Comparison of ENCODE assay signal across 11 cellular contexts in the genomic region with DNA sequence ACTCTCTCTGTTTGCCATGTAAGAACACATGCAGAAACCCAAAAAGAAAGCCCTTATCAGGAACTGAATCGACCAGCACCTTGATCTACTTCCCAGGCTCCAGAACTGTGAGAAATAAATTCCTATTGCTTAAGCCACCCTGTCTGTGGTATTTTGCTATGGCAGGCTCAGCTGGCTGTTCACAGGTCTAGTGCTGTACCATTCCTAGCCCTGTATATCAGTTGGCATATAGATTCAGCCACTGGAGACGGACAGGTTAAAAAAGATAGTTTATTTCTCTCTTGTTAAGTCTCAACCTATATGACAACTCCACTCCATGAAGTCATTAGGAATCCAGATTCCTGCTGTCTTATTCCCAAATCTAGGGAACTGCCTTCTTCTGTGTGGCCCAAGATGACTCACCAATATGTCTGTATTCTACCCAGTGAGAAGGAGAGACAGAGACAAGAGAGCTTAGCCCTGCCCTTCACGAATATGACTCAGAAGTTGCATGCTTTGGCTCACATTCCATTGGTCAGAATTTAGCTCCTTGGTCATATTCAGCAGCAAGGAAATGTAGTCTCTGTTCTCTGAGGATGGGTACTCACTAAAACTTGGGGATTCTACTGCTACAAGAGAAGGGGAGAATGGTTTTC. TPM values are rescaled to one million over a fixed set of nuclear protein-coding genes. Genes with fewer than 3 reads are reported as not detected.
DNase-seq lines count a peak whose midpoint lies in the region; ATAC-seq and TF ChIP-seq lines count a peak whose summit lies in the region.
"Had no signal": no experiment of that assay in that cellular context is flagged by ENCODE, and none has a peak within 500 bp of the region (broad histone marks: within the 10 kb centered on the region; RNA-seq: fewer than 3 reads in every experiment).

No MANE protein-coding gene starts in this region.

- no peak overlapping the region for H3K4me3 ChIP-seq in mammary epithelial cell (replicated peaks in 1 of 3; ENCODE audit: insufficient read depth in 1 of 3, low read depth in 2 of 3, low read length in 3 of 3)
- no peak overlapping the region for H3K4me3 ChIP-seq in mesenchymal stem cell (ENCODE audit: insufficient read depth in 1 of 2, low read depth in 1 of 2, low read length in 2 of 2)
- H3K4me3 ChIP-seq in WERI-Rb-1 (ENCODE audit: low read depth, low read length), result no peak overlapping the region
- no peak overlapping the region for H3K4me3 ChIP-seq in left ventricle myocardium inferior
- H3K4me3 ChIP-seq: heart left ventricle had no signal

- no peak overlapping the region for H3K27ac ChIP-seq in mammary epithelial cell (ENCODE audit: insufficient read depth, low read depth, low read length)
- H3K27ac ChIP-seq in mesenchymal stem cell (ENCODE audit: low read length, poor library complexity, severe bottlenecking), result no peak overlapping the region
- no peak overlapping the region for H3K27ac ChIP-seq in WERI-Rb-1
- no peak overlapping the region for H3K27ac ChIP-seq in left ventricle myocardium inferior (replicated peaks)
- H3K27ac ChIP-seq: heart left ventricle had no signal

- no peak overlapping the region for H4K91ac ChIP-seq in mesenchymal stem cell (ENCODE audit: low read length)

- H2AK5ac ChIP-seq in mesenchymal stem cell (ENCODE audit: low read length, severe bottlenecking), result no peak overlapping the region

- H2BK120ac ChIP-seq in mesenchymal stem cell (ENCODE audit: low read depth, low read length), result no peak overlapping the region

- H3K79me2 ChIP-seq in mammary epithelial cell (ENCODE audit: insufficient read depth, low read length), result no peaks in the 10 kb centered on the region

- 61% methylated on average over 3 of the region's 3 CpGs for WGBS in mammary epithelial cell (ENCODE audit: low coverage, missing lambda C conversion rate)
- 70% methylated on average over 3 of the region's 3 CpGs for WGBS in mesenchymal stem cell

- H2AFZ ChIP-seq in mammary epithelial cell (ENCODE audit: low read depth, low read length), result peak overlapping the region; percentile 2
- H2AFZ ChIP-seq in mesenchymal stem cell (ENCODE audit: low read depth, low read length), result no peak overlapping the region

- no peak overlapping the region for H2BK15ac ChIP-seq in mesenchymal stem cell (ENCODE audit: low read depth, poor library complexity, severe bottlenecking)

- H3K9me3 ChIP-seq in mammary epithelial cell (replicated peaks; ENCODE audit: insufficient read depth, low read length) (no peaks in the 10 kb centered on the region), mesenchymal stem cell (ENCODE audit: control insufficient read depth, low read length) (no peaks in the 10 kb centered on the region), WERI-Rb-1 (ENCODE audit: severe bottlenecking) (no peaks in the 10 kb centered on the region), left ventricle myocardium inferior (replicated peaks) (peaks cover 8% of the 10 kb centered on the region)

- H3K4ac ChIP-seq in mesenchymal stem cell (ENCODE audit: low read depth in 1 of 2, low read length in 2 of 2), result no peak overlapping the region

- H3K4me2 ChIP-seq in mammary epithelial cell (ENCODE audit: insufficient read depth, low read depth, low read length) (no peak overlapping the region), mesenchymal stem cell (ENCODE audit: low read length, poor library complexity, severe bottlenecking) (no peak overlapping the region)

- CTCF ChIA-PET in mammary epithelial cell (lab: Charles Lee; ENCODE audit: low non-redundant PET), result interaction anchor here (0.5 kb wide), 1 partner anchor 363 kb away, joined by 10 read pairs; no protein-coding TSS in a partner anchor

- no peak overlapping the region for H4K8ac ChIP-seq in mesenchymal stem cell (ENCODE audit: low read length)

- H3K9ac ChIP-seq in mammary epithelial cell (ENCODE audit: insufficient read depth, low read length) (no peak overlapping the region), mesenchymal stem cell (ENCODE audit: low read length) (no peak overlapping the region)

- H3K18ac ChIP-seq in mesenchymal stem cell (ENCODE audit: low read depth in 1 of 2, low read length in 2 of 2), result no peak overlapping the region

- H3K27me3 ChIP-seq in mammary epithelial cell (ENCODE audit: insufficient read depth, low read length) (no peaks in the 10 kb centered on the region), mesenchymal stem cell (ENCODE audit: control insufficient read depth in 1 of 2, insufficient read depth in 1 of 2, low read length in 2 of 2) (no peaks in the 10 kb centered on the region), WERI-Rb-1 (ENCODE audit: insufficient read depth, low read depth, severe bottlenecking) (no peaks in the 10 kb centered on the region), left ventricle myocardium inferior (ENCODE audit: low read depth) (no peaks in the 10 kb centered on the region)
- H3K27me3 ChIP-seq: heart left ventricle had no signal

- dilution Hi-C loops in mammary epithelial cell (cut with HindIII; ENCODE audit: low sequenced_read_pairs), result no loop called here

- H2BK12ac ChIP-seq in mesenchymal stem cell (ENCODE audit: low read length in 2 of 2), result no peak overlapping the region

- no TSS peak for BruUV-seq in mammary epithelial cell (replicated peaks; lab: Mats Ljungman, UMichigan)

- H3K4me1 ChIP-seq in mammary epithelial cell (ENCODE audit: insufficient read depth, low read length) (peaks cover 10% of the 10 kb centered on the region), mesenchymal stem cell (ENCODE audit: control insufficient read depth, insufficient read depth, low read depth, low read length) (peaks cover 1% of the 10 kb centered on the region), left ventricle myocardium inferior (peaks cover 16% of the 10 kb centered on the region)

- no peak for TF ChIP-seq CTCF in mammary epithelial cell (conservative IDR thresholded peaks at IDR 0.05 in 1 of 2, IDR thresholded peaks at IDR 0.05 in 1 of 2; ENCODE audit: extremely low read depth in 1 of 2, insufficient read depth in 1 of 2, low read depth in 1 of 2, low read length in 2 of 2)
- no peak for TF ChIP-seq CTCF in WERI-Rb-1 (IDR thresholded peaks at IDR 0.05; ENCODE audit: low read depth, low read length)
- TF ChIP-seq CTCF in left ventricle myocardium inferior (IDR thresholded peaks at IDR 0.05; ENCODE audit: borderline replicate concordance), result no peak

- H4K20me1 ChIP-seq in mammary epithelial cell (ENCODE audit: insufficient read depth, low read length), result no peaks in the 10 kb centered on the region

- in situ Hi-C loops in mammary epithelial cell (cut with MboI; ENCODE audit: low sequenced_read_pairs in 2 of 2), result no loop called here

- no peak for ATAC-seq in HG03442 (IDR thresholded peaks at IDR 0.05; ENCODE audit: unreplicated experiment)

- no peak overlapping the region for H3K14ac ChIP-seq in mesenchymal stem cell (ENCODE audit: low read length in 2 of 2)

- no peaks in the 10 kb centered on the region for H3K79me1 ChIP-seq in mesenchymal stem cell (replicated peaks; ENCODE audit: low read length, poor library complexity, severe bottlenecking)

- no peaks in the 10 kb centered on the region for H3K36me3 ChIP-seq in mammary epithelial cell (ENCODE audit: insufficient read depth, low read length)
- H3K36me3 ChIP-seq in mesenchymal stem cell (ENCODE audit: control insufficient read depth in 1 of 2, insufficient read depth in 2 of 2, low read depth in 1 of 2, low read length in 2 of 2), result no peaks in the 10 kb centered on the region
- no peaks in the 10 kb centered on the region for H3K36me3 ChIP-seq in WERI-Rb-1
- no peaks in the 10 kb centered on the region for H3K36me3 ChIP-seq in left ventricle myocardium inferior
- H3K36me3 ChIP-seq: heart left ventricle had no signal

- intact Hi-C loops in mammary epithelial cell (cut with micrococcal nuclease), result no loop called here
- intact Hi-C loops in left ventricle myocardium inferior (cut with micrococcal nuclease), result no loop called here

- H3K23ac ChIP-seq in mesenchymal stem cell (ENCODE audit: low read length in 2 of 2), result no peak overlapping the region

- DNase-seq in EH (ENCODE audit: low read depth) (peak; percentile 97), MV-4-11 (lab: John Stamatoyannopoulos, UW) (peak; percentile 76), mammary epithelial cell (peak; percentile 87), mesenchymal stem cell (peak; percentile 95), WERI-Rb-1 (no peak), NK-92 (lab: John Stamatoyannopoulos, UW; ENCODE audit: unreplicated experiment) (no peak), left ventricle myocardium inferior (no peak)
- DNase-seq: activated CD4-positive, alpha-beta memory T cell treated with anti-CD3 and anti-CD28 coated beads, Interleukin-2, amount 10 ng/mL, durations not matched to agents 7 days and 5 days; heart left ventricle had no signal

- H2BK5ac ChIP-seq in mesenchymal stem cell (ENCODE audit: low read depth, low read length, poor library complexity, severe bottlenecking), result no peak overlapping the region

RNA-seq across cellular contexts. Expression of a gene that starts 57.0 kb away (rescaled TPM):
- total RNA-seq in mammary epithelial cell, result not detected
- polyA plus RNA-seq in mammary epithelial cell, result not detected
- not detected for polyA minus RNA-seq in mammary epithelial cell
- not detected for polyA plus RNA-seq in mesenchymal stem cell (2013, experiment 1 of 2)
- polyA plus RNA-seq in mesenchymal stem cell (2013, experiment 2 of 2), result not detected
- not detected for total RNA-seq in left ventricle myocardium inferior
- total RNA-seq: neural crest cell had no signal
- polyA plus RNA-seq: heart left ventricle had no signal

Comparison
In these comparisons a context has a peak if more than half of its experiments do, and no peak if none do; other contexts are left out.
1. DNase-seq: peak in EH (single experiment), MV-4-11 (single experiment), mammary epithelial cell (single experiment) and mesenchymal stem cell (single experiment); none in WERI-Rb-1 (single experiment), NK-92 (single experiment) and left ventricle myocardium inferior (single experiment).